In the genomic region with DNA sequence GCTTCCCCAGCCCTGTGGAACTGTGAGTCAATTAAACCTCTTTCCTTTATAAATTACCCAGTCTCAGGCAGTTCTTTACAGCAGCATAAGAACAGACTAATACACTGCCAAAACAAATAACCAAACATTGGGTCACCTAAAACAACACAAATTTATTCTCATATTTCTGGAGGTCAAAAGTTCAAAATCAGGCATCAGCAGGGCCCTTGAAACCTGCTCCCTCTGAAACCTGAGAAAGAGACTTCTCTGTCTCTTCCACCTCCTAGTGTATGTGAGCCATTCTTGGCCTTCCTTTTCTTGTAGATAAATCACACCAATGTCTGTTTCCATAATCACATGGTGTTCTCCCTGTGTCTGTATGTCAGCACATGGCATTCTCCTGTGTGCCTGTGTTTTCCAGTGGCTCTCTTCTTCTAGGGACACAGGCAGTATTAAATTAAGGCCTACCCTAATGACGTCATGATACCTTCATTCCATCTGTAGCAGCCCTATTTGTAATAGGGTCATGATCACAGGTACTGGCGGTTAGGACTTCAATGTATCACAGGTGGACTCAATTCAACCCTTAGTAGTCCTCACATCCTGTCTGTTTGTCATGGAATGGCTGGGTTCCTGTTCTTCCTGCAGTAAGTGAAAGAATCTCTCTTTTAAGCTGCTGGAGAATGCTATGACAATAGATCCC, we compare ENCODE assay signal across 14 cellular contexts.
"Had no signal": no experiment of that assay in that cellular context is flagged by ENCODE, and none has a peak within 500 bp of the region (broad histone marks: within the 10 kb centered on the region; RNA-seq: fewer than 3 reads in every experiment).

No MANE protein-coding gene starts in this region.

- H3K4me3 ChIP-seq: cardiac muscle cell, heart right ventricle, left lung, ovary had no signal

- H3K27me3 ChIP-seq: cardiac muscle cell, heart right ventricle, left lung, ovary had no signal

- H3K4me1 ChIP-seq: heart right ventricle, left lung had no signal

- H3K27ac Mint-ChIP-seq: activated CD4-positive, alpha-beta memory T cell treated with anti-CD3 and anti-CD28 coated beads, Interleukin-2, amount 10 ng/mL, durations not matched to agents 7 days and 5 days; activated naive CD8-positive, alpha-beta T cell treated with anti-CD3 and anti-CD28 coated beads, Interleukin-2, amount 10 ng/mL, durations not matched to agents 7 days and 5 days; activated T-cell treated with anti-CD3 and anti-CD28 coated beads, Interleukin-2, amount 50 U/mL, for 72 hours had no signal

- H3K27ac ChIP-seq: cardiac muscle cell, heart right ventricle, left lung, ovary had no signal

- H3K4me3 Mint-ChIP-seq: activated CD4-positive, alpha-beta memory T cell treated with anti-CD3 and anti-CD28 coated beads, Interleukin-2, amount 10 ng/mL, durations not matched to agents 7 days and 5 days; activated naive CD8-positive, alpha-beta T cell treated with anti-CD3 and anti-CD28 coated beads, Interleukin-2, amount 10 ng/mL, durations not matched to agents 7 days and 5 days; activated T-cell treated with anti-CD3 and anti-CD28 coated beads, Interleukin-2, amount 50 U/mL, for 72 hours had no signal

- DNase-seq: activated CD4-positive, alpha-beta memory T cell treated with anti-CD3 and anti-CD28 coated beads, Interleukin-2, amount 10 ng/mL, durations not matched to agents 7 days and 5 days; activated gamma-delta T cell treated with Interleukin-2 at 50 U/mL for 16 hours; activated naive CD8-positive, alpha-beta T cell treated with anti-CD3 and anti-CD28 coated beads, Interleukin-2, amount 10 ng/mL, durations not matched to agents 7 days and 5 days; activated T-cell treated with anti-CD3 and anti-CD28 coated beads, Interleukin-2, amount 50 U/mL, for 72 hours; aorta; foreskin melanocyte; heart right ventricle; left lung; mesenchymal stem cell; ovary; stimulated activated CD4-positive, alpha-beta T cell treated with anti-CD3 and anti-CD28 coated beads, Interleukin-15, amount 100 ng/mL, for 24 hours; stimulated activated CD4-positive, alpha-beta T cell treated with anti-CD3 and anti-CD28 coated beads, Interleukin-4, amount 100 ng/mL, for 24 hours; T-helper 9 cell had no signal

- H3K36me3 ChIP-seq: cardiac muscle cell, heart right ventricle, left lung, ovary had no signal

- H3K36me3 Mint-ChIP-seq: activated naive CD8-positive, alpha-beta T cell treated with anti-CD3 and anti-CD28 coated beads, Interleukin-2, amount 10 ng/mL, durations not matched to agents 7 days and 5 days had no signal

- H3K4me1 Mint-ChIP-seq: activated CD4-positive, alpha-beta memory T cell treated with anti-CD3 and anti-CD28 coated beads, Interleukin-2, amount 10 ng/mL, durations not matched to agents 7 days and 5 days; activated naive CD8-positive, alpha-beta T cell treated with anti-CD3 and anti-CD28 coated beads, Interleukin-2, amount 10 ng/mL, durations not matched to agents 7 days and 5 days had no signal

- H3K27me3 Mint-ChIP-seq: activated CD4-positive, alpha-beta memory T cell treated with anti-CD3 and anti-CD28 coated beads, Interleukin-2, amount 10 ng/mL, durations not matched to agents 7 days and 5 days had no signal

- H3K9me3 ChIP-seq: heart right ventricle, left lung, ovary had no signal
